ENCODE assay signal across 8 cellular contexts in genomic region chr3:53846134-53846850, GRCh38. TPM values are rescaled to one million over a fixed set of nuclear protein-coding genes. Genes with fewer than 3 reads are reported as not detected.
DNase-seq lines count a peak whose midpoint lies in the region; ATAC-seq and TF ChIP-seq lines count a peak whose summit lies in the region.

CHDH (minus strand) TSS chr3:53846419; CDS start chr3:53824008, 22,411 bp downstream.
IL17RB (plus strand) TSS chr3:53846568; CDS start chr3:53846589, 21 bp downstream.

- DNase-seq in GM12865 (ENCODE audit: low read depth) (peak; percentile 71), M059J (ENCODE audit: low read depth) (peak; percentile 6), left cardiac atrium (peak; percentile 68), trophoblast cell (peak; percentile 21 to 47), PC-9 (no peak)
- peak; percentile 28 for DNase-seq in activated naive CD8-positive, alpha-beta T cell treated with anti-CD3 and anti-CD28 coated beads for 36 hours

- no peaks in the 10 kb centered on the region for H3K9me2 ChIP-seq in PC-9 (ENCODE audit: insufficient read depth)

- H3K4me2 ChIP-seq in trophoblast cell (ENCODE audit: low read length) (peak within 1 kb of the TSS; percentile 89), PC-9 (no peak within 1 kb of the TSS)

- peaks cover 3% of the 10 kb centered on the region for H3K9me3 ChIP-seq in trophoblast cell (ENCODE audit: insufficient read depth, low read depth, low read length)
- H3K9me3 ChIP-seq in PC-9 (ENCODE audit: insufficient read depth, low read depth), result no peaks in the 10 kb centered on the region

- no peaks in the 10 kb centered on the region for H3K9me3 Mint-ChIP-seq in activated naive CD8-positive, alpha-beta T cell treated with anti-CD3 and anti-CD28 coated beads for 36 hours

- H3K27ac ChIP-seq in trophoblast cell (ENCODE audit: low read depth, low read length) (no peak within 1 kb of the TSS), PC-9 (no peak within 1 kb of the TSS)

- H3K36me3 Mint-ChIP-seq in activated naive CD8-positive, alpha-beta T cell treated with anti-CD3 and anti-CD28 coated beads for 36 hours, result no peaks in the 10 kb centered on the region

- intact Hi-C loops in left cardiac atrium (cut with DNase I) (no loop called here), PC-9 (cut with micrococcal nuclease; ENCODE audit: unreplicated experiment) (no loop called here)

- peak within 1 kb of the TSS; percentile 1 for H2BK120ac ChIP-seq in trophoblast cell (ENCODE audit: insufficient read depth, low read length, poor library complexity)

- H3K4me1 Mint-ChIP-seq in activated naive CD8-positive, alpha-beta T cell treated with anti-CD3 and anti-CD28 coated beads for 36 hours, result no peaks in the 10 kb centered on the region

- no TSS peak for BruUV-seq in PC-9 (replicated peaks; lab: Mats Ljungman, UMichigan)

- peak within 1 kb of the TSS; percentile 41 for H4K91ac ChIP-seq in trophoblast cell (ENCODE audit: low read depth, low read length)

- no peak within 1 kb of the TSS for H3K27ac Mint-ChIP-seq in activated naive CD8-positive, alpha-beta T cell treated with anti-CD3 and anti-CD28 coated beads for 36 hours

- CTCF ChIA-PET in PC-9 (lab: Charles Lee), result no interaction called here

- no peaks in the 10 kb centered on the region for H3F3A ChIP-seq in PC-9 (ENCODE audit: insufficient read depth, low read depth)

- H3K4me3 Mint-ChIP-seq in activated naive CD8-positive, alpha-beta T cell treated with anti-CD3 and anti-CD28 coated beads for 36 hours, result peak within 1 kb of the TSS; percentile 57

- no peaks in the 10 kb centered on the region for H4K20me1 ChIP-seq in PC-9 (ENCODE audit: insufficient read depth)

- ATAC-seq in GM21528 (IDR thresholded peaks at IDR 0.05; ENCODE audit: low FRiP score, unreplicated experiment), result peak; percentile 48
- ATAC-seq in left cardiac atrium, result peak; percentile 83 to 88
- no peak for ATAC-seq in HG03025 (IDR thresholded peaks at IDR 0.05; ENCODE audit: low FRiP score, unreplicated experiment)

- H3K4ac ChIP-seq in trophoblast cell (ENCODE audit: low read depth, low read length), result no peak within 1 kb of the TSS

- H4K12ac ChIP-seq in trophoblast cell (ENCODE audit: low read depth, low read length), result peak within 1 kb of the TSS; percentile 39

- H3K27me3 ChIP-seq in trophoblast cell (ENCODE audit: insufficient read depth, low read length) (peaks cover 4% of the 10 kb centered on the region), PC-9 (ENCODE audit: insufficient read depth, low read depth) (peaks cover 19% of the 10 kb centered on the region)

- no peak for TF ChIP-seq CTCF in GM12865 (IDR thresholded peaks at IDR 0.05; ENCODE audit: insufficient read depth, low read depth, low read length, missing control alignments)
- TF ChIP-seq CTCF in PC-9 (conservative IDR thresholded peaks at IDR 0.05), result no peak

- H2AFZ ChIP-seq in trophoblast cell (ENCODE audit: insufficient read depth, low read length, poor library complexity), result peak within 1 kb of the TSS; percentile 51
- H2AFZ ChIP-seq in PC-9, result no peak within 1 kb of the TSS

- H3K79me2 ChIP-seq in trophoblast cell (ENCODE audit: control insufficient read depth, insufficient read depth, low read length, poor library complexity), result no peaks in the 10 kb centered on the region
- H3K79me2 ChIP-seq in PC-9 (ENCODE audit: low read depth), result no peaks in the 10 kb centered on the region

- H2BK5ac ChIP-seq in trophoblast cell (ENCODE audit: low read depth, low read length, poor library complexity), result no peak within 1 kb of the TSS

- peaks cover 58% of the 10 kb centered on the region for H3K27me3 Mint-ChIP-seq in activated naive CD8-positive, alpha-beta T cell treated with anti-CD3 and anti-CD28 coated beads for 36 hours

- H3K4me3 ChIP-seq in GM12865 (ENCODE audit: low read depth, low read length), result peak within 1 kb of the TSS; percentile 56
- peak within 1 kb of the TSS; percentile 70 for H3K4me3 ChIP-seq in trophoblast cell (ENCODE audit: low read depth, low read length)
- H3K4me3 ChIP-seq in PC-9, result no peak within 1 kb of the TSS

- no CpG with 5 or more reads among the region's 91 CpGs for WGBS in trophoblast cell (ENCODE audit: extremely low coverage, insufficient coverage, insufficient read length)

- H2BK12ac ChIP-seq in trophoblast cell (ENCODE audit: low read length), result peak within 1 kb of the TSS; percentile 21

- H3K4me1 ChIP-seq in trophoblast cell (ENCODE audit: control insufficient read depth in 1 of 2, insufficient read depth in 2 of 2, low read length in 2 of 2), result peaks cover 5 to 6% of the 10 kb centered on the region in 2 experiments
- H3K4me1 ChIP-seq in PC-9 (replicated peaks; ENCODE audit: insufficient read depth), result no peaks in the 10 kb centered on the region

- H3K23ac ChIP-seq in trophoblast cell (ENCODE audit: low read length), result no peak within 1 kb of the TSS

- peak within 1 kb of the TSS; percentile 29 for H3K9ac ChIP-seq in trophoblast cell (ENCODE audit: low read length)

- H3K14ac ChIP-seq in trophoblast cell (ENCODE audit: low read length), result peak within 1 kb of the TSS; percentile 40

- H3K18ac ChIP-seq in trophoblast cell (ENCODE audit: low read length), result no peak within 1 kb of the TSS

- POLR2A ChIA-PET in PC-9 (lab: Charles Lee; ENCODE audit: unreplicated experiment), result no interaction called here

- peaks cover 2% of the 10 kb centered on the region for H3K79me1 ChIP-seq in trophoblast cell (ENCODE audit: low read length)

- H4K8ac ChIP-seq in trophoblast cell (ENCODE audit: low read depth, low read length), result peak within 1 kb of the TSS; percentile 49

- no peaks in the 10 kb centered on the region for H3K36me3 ChIP-seq in trophoblast cell (ENCODE audit: control insufficient read depth in 1 of 2, insufficient read depth in 2 of 2, low read length in 2 of 2)
- H3K36me3 ChIP-seq in PC-9 (ENCODE audit: low read depth), result no peaks in the 10 kb centered on the region

- no peak within 1 kb of the TSS for H2AK5ac ChIP-seq in trophoblast cell (ENCODE audit: low read length)

RNA-seq across cellular contexts. Expression of gene CHDH, which starts in this region (rescaled TPM):
- total RNA-seq in M059J (2014; rRNA removed; shearing (Covaris generic)), result 0.07 and 0.17 TPM in 2 replicates
- under 1 TPM; 0.08 to 0.10 TPM for total RNA-seq in activated naive CD8-positive, alpha-beta T cell treated with anti-CD3 and anti-CD28 coated beads for 36 hours
- total RNA-seq in left cardiac atrium (1 to 10 TPM; 5.0 to 6.6 TPM), PC-9 (2021) (0.28 TPM in 1 of 2 replicates, not detected in the other)
- 0.40 and 0.55 TPM in 2 replicates for polyA plus RNA-seq in trophoblast cell (2013)

RNA-seq across cellular contexts. Expression of gene IL17RB, which starts in this region (rescaled TPM):
- total RNA-seq in M059J (2014; rRNA removed; shearing (Covaris generic)), result 0.25 TPM in 1 of 2 replicates, not detected in the other
- not detected for total RNA-seq in activated naive CD8-positive, alpha-beta T cell treated with anti-CD3 and anti-CD28 coated beads for 36 hours
- total RNA-seq in left cardiac atrium (1 to 10 TPM; 1.6 to 2.6 TPM), PC-9 (2021) (not detected in 2 replicates)
- polyA plus RNA-seq in trophoblast cell (2013), result 1.2 and 1.3 TPM in 2 replicates

Comparison
In these comparisons a context has a peak if more than half of its experiments do, and no peak if none do; other contexts are left out.
1. Peak in DNase-seq in M059J; RNA of the genes that start here not detected or under 1 TPM.
2. Peak in DNase-seq in activated naive CD8-positive, alpha-beta T cell treated with anti-CD3 and anti-CD28 coated beads for 36 hours; RNA of the genes that start here not detected or under 1 TPM.
3. DNase-seq: peak in GM12865 (single experiment), left cardiac atrium (single experiment) and trophoblast cell (2 of 2); none in PC-9 (0 of 2).